ENCODE assay signal across 19 cellular contexts in genomic region chr3:67033091-67033490, GRCh38.
"Had no signal": no experiment of that assay in that cellular context is flagged by ENCODE, and none has a peak within 500 bp of the region (broad histone marks: within the 10 kb centered on the region; RNA-seq: fewer than 3 reads in every experiment).

No MANE protein-coding gene starts in this region.

- H3K36me3 ChIP-seq: tibial artery, upper lobe of right lung, vagina had no signal

- H3K4me3 Mint-ChIP-seq: endodermal cell; naive thymus-derived CD8-positive, alpha-beta T cell; neural crest cell; stimulated activated effector memory CD8-positive, alpha-beta T cell treated with anti-CD3 and anti-CD28 coated beads, Interleukin-12 subunit alpha, Interleukin-12 subunit beta, amount 100 ng/mL, for 72 hours; stimulated activated naive CD8-positive, alpha-beta T cell treated with anti-CD3 and anti-CD28 coated beads, Interleukin-15, Interleukin-2, amounts not matched to agents 100 ng/mL and 50 ng/mL, for 24 hours had no signal

- H3K36me3 Mint-ChIP-seq: stimulated activated effector memory CD8-positive, alpha-beta T cell treated with anti-CD3 and anti-CD28 coated beads, Interleukin-12 subunit alpha, Interleukin-12 subunit beta, amount 100 ng/mL, for 72 hours had no signal

- H3K27me3 Mint-ChIP-seq: stimulated activated naive CD8-positive, alpha-beta T cell treated with anti-CD3 and anti-CD28 coated beads, Interleukin-15, Interleukin-2, amounts not matched to agents 100 ng/mL and 50 ng/mL, for 24 hours had no signal

- H3K9me3 ChIP-seq: tibial artery, upper lobe of right lung, vagina had no signal

- FAIRE-seq: endothelial cell of umbilical vein had no signal

- H3K4me3 ChIP-seq: coronary artery, tibial artery, upper lobe of right lung, vagina had no signal

- DNase-seq: effector CD4-positive, alpha-beta T cell; endodermal cell; foreskin melanocyte; head of caudate nucleus; hippocampal formation; kidney glomerular epithelial cell; naive thymus-derived CD8-positive, alpha-beta T cell; posterior cingulate gyrus; right cardiac atrium; stimulated activated CD4-positive, alpha-beta T cell treated with anti-CD3 and anti-CD28 coated beads, Interleukin-4, amount 100 ng/mL, for 1 hour; stimulated activated CD8-positive, alpha-beta memory T cell treated with anti-CD3 and anti-CD28 coated beads, Interleukin-4, amount 100 ng/mL, for 48 hours; tibial artery; upper lobe of right lung had no signal

- H3K27ac Mint-ChIP-seq: endodermal cell; naive thymus-derived CD8-positive, alpha-beta T cell; stimulated activated effector memory CD8-positive, alpha-beta T cell treated with anti-CD3 and anti-CD28 coated beads, Interleukin-12 subunit alpha, Interleukin-12 subunit beta, amount 100 ng/mL, for 72 hours; stimulated activated naive CD8-positive, alpha-beta T cell treated with anti-CD3 and anti-CD28 coated beads, Interleukin-15, Interleukin-2, amounts not matched to agents 100 ng/mL and 50 ng/mL, for 24 hours had no signal

- H3K9me3 Mint-ChIP-seq: endodermal cell; naive thymus-derived CD8-positive, alpha-beta T cell; stimulated activated effector memory CD8-positive, alpha-beta T cell treated with anti-CD3 and anti-CD28 coated beads, Interleukin-12 subunit alpha, Interleukin-12 subunit beta, amount 100 ng/mL, for 72 hours; stimulated activated naive CD8-positive, alpha-beta T cell treated with anti-CD3 and anti-CD28 coated beads, Interleukin-15, Interleukin-2, amounts not matched to agents 100 ng/mL and 50 ng/mL, for 24 hours had no signal

- H3K27me3 ChIP-seq: tibial artery, upper lobe of right lung, vagina had no signal

- H3K4me1 ChIP-seq: tibial artery, upper lobe of right lung, vagina had no signal

- H3K27ac ChIP-seq: coronary artery, tibial artery, upper lobe of right lung, vagina had no signal
